ENCODE assay signal across 19 cellular contexts in genomic region chr17:8762012-8762411, GRCh38.
"Had no signal": no experiment of that assay in that cellular context is flagged by ENCODE, and none has a peak within 500 bp of the region (broad histone marks: within the 10 kb centered on the region; RNA-seq: fewer than 3 reads in every experiment).

No MANE protein-coding gene starts in this region.

- ATAC-seq: effector memory CD8-positive, alpha-beta T cell; foreskin keratinocyte; gastroesophageal sphincter; heart left ventricle; left cardiac atrium; left lung; left ventricle myocardium superior; lower lobe of right lung; mucosa of descending colon; naive thymus-derived CD8-positive, alpha-beta T cell had no signal

- H3K9me3 ChIP-seq: colonic mucosa, esophagus muscularis mucosa, gastroesophageal sphincter, heart left ventricle, left lung, lower lobe of right lung, mucosa of descending colon had no signal

- H3K36me3 ChIP-seq: colonic mucosa, esophagus muscularis mucosa, gastroesophageal sphincter, heart left ventricle, left lung, lower lobe of right lung had no signal

- H3K27ac ChIP-seq: colonic mucosa, dorsolateral prefrontal cortex, esophagus muscularis mucosa, foreskin keratinocyte, gastroesophageal sphincter, heart left ventricle, hepatocyte, left lung, lower lobe of right lung had no signal

- DNase-seq: colonic mucosa; dermis blood vessel endothelial cell; dorsolateral prefrontal cortex; effector CD4-positive, alpha-beta T cell; effector memory CD8-positive, alpha-beta T cell; foreskin keratinocyte; heart left ventricle; hypothalamus; left cardiac atrium; left lung; left ventricle myocardium superior; lower lobe of right lung; mesenchymal stem cell; mucosa of descending colon; naive B cell; naive thymus-derived CD8-positive, alpha-beta T cell had no signal

- H3K4me1 ChIP-seq: colonic mucosa, esophagus muscularis mucosa, foreskin keratinocyte, gastroesophageal sphincter, heart left ventricle, left lung, lower lobe of right lung had no signal

- H3K4me3 ChIP-seq: colonic mucosa, dorsolateral prefrontal cortex, esophagus muscularis mucosa, gastroesophageal sphincter, heart left ventricle, hepatocyte, left lung, lower lobe of right lung, mucosa of descending colon had no signal
